Comparison of ENCODE assay signal across 12 cellular contexts in the genomic region with DNA sequence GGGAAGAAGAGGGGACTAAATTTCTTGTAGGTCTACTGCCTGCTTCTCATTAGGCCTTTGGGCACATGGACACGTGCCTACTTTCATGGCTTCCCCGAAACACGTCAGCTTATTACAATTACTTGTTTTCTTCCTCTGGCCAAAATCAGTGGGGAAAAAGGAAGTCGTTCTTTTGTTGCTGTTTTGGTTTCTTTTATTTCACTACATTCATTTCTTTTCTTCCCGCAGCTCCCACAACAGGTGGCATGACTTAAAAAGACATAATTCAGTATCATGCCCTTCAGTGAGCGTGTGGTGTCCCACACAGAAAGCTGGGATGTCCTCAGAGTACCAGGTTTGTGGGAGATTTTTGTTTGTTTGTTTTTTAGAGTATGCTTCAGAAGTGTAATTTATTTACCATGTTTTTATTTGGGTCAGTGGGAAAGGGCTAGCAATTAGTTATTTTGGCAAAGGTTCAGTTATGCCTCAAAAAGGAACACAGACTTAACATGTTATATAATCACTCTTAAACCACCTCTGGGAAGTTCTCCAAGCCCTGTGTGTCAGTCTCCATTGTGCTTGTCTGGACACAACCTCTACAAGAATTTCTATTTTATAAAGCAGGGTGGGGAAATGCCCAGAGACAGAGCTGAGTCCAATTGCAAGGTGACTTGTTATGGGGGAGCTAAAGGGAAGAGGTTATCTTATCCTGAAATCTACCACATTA. TPM values are rescaled to one million over a fixed set of nuclear protein-coding genes. Genes with fewer than 3 reads are reported as not detected.
DNase-seq lines count a peak whose midpoint lies in the region; ATAC-seq, FAIRE-seq and TF ChIP-seq lines count a peak whose summit lies in the region.
"Had no signal": no experiment of that assay in that cellular context is flagged by ENCODE, and none has a peak within 500 bp of the region (broad histone marks: within the 10 kb centered on the region; RNA-seq: fewer than 3 reads in every experiment).

No MANE protein-coding gene starts in this region.

- peak overlapping the region in 3 of 8 donors; percentile 2 to 44 (median 5) for H3K4me3 Mint-ChIP-seq in naive B cell
- no peak overlapping the region for H3K4me3 Mint-ChIP-seq in activated naive CD4-positive, alpha-beta T cell treated with anti-CD3 and anti-CD28 coated beads for 36 hours

- FAIRE-seq in small intestine (lab: Jason Lieb, UNC) = no peak
- FAIRE-seq: colon had no signal

- H3K4me1 Mint-ChIP-seq in naive B cell = peaks cover 9 to 16% (median 15%) of the 10 kb centered on the region in 3 donors
- peaks cover 2% of the 10 kb centered on the region for H3K4me1 Mint-ChIP-seq in activated naive CD4-positive, alpha-beta T cell treated with anti-CD3 and anti-CD28 coated beads for 36 hours (ENCODE audit: low read depth)

- H3K4me2 ChIP-seq in BLaER1 = peak overlapping the region; percentile 40

- H3K36me3 ChIP-seq in BLaER1 = no peaks in the 10 kb centered on the region
- H3K36me3 ChIP-seq in small intestine (ENCODE audit: control insufficient read depth in 2 of 2, insufficient read depth in 2 of 2, low read length in 2 of 2) = no peaks in the 10 kb centered on the region
- H3K36me3 ChIP-seq: neutrophil had no signal

- H3K4me3 ChIP-seq in BLaER1 (no peak overlapping the region), epithelial cell of proximal tubule (ENCODE audit: low read depth, low read length) (peak overlapping the region; percentile 51), small intestine (ENCODE audit: low read depth in 1 of 2, low read length in 2 of 2) (no peak overlapping the region)

- H3K4me1 ChIP-seq in BLaER1 (peaks cover 36% of the 10 kb centered on the region), small intestine (ENCODE audit: control insufficient read depth in 2 of 2, insufficient read depth in 1 of 2, low read depth in 1 of 2, low read length in 1 of 2) (no peaks in the 10 kb centered on the region)

- peaks cover 0 to 5% (median 0%) of the 10 kb centered on the region in 3 donors for H3K27me3 Mint-ChIP-seq in naive B cell
- H3K27me3 Mint-ChIP-seq in activated naive CD4-positive, alpha-beta T cell treated with anti-CD3 and anti-CD28 coated beads for 36 hours (ENCODE audit: low read depth) = peaks cover 9% of the 10 kb centered on the region

- H4K20me1 ChIP-seq in BLaER1 = no peaks in the 10 kb centered on the region

- WGBS in small intestine, 3 donors = 49 to 78% (median 64%) methylated on average over 6 of the region's 6 CpGs

- no peak for TF ChIP-seq CTCF in epithelial cell of proximal tubule (conservative IDR thresholded peaks at IDR 0.05; ENCODE audit: low read depth, low read length)

- CTCF ChIA-PET in activated naive CD4-positive, alpha-beta T cell treated with anti-CD3 and anti-CD28 coated beads for 36 hours (lab: Charles Lee) = interaction anchor here (0.6 kb wide), 1 partner anchor 309 kb away, joined by 3 read pairs; no protein-coding TSS in a partner anchor

- H3K27ac ChIP-seq in BLaER1 (no peak overlapping the region), small intestine (ENCODE audit: low read depth in 1 of 2, low read length in 1 of 2) (peak overlapping the region in 1 of 2 donors; percentile 11)
- H3K27ac ChIP-seq: HL-60, neutrophil had no signal

- peaks cover 3% of the 10 kb centered on the region; the same call in 1 of the 2 replicates for H3K9me3 ChIP-seq in BLaER1
- H3K9me3 ChIP-seq in small intestine (ENCODE audit: control insufficient read depth, low read depth) = no peaks in the 10 kb centered on the region
- H3K9me3 ChIP-seq: neutrophil had no signal

- no peak overlapping the region for H3K9ac ChIP-seq in BLaER1

- peak; percentile 71 for DNase-seq in MV-4-11 (lab: John Stamatoyannopoulos, UW)
- no peak for DNase-seq in epithelial cell of proximal tubule (ENCODE audit: low read depth)
- DNase-seq in naive B cell = no peak
- DNase-seq in activated naive CD4-positive, alpha-beta T cell treated with anti-CD3 and anti-CD28 coated beads for 36 hours = no peak
- DNase-seq in small intestine = no peak
- DNase-seq in NCI-H1417 treated with DMSO at 0.1 percent for 48 hours (lab: John Stamatoyannopoulos, UW) = no peak
- DNase-seq: activated CD4-positive, alpha-beta T cell treated with anti-CD3 and anti-CD28 coated beads, Interleukin-2, amount 50 U/mL, for 1 hour had no signal

- no peaks in the 10 kb centered on the region for H3K27me3 ChIP-seq in BLaER1
- H3K27me3 ChIP-seq in small intestine (ENCODE audit: control insufficient read depth in 2 of 2, insufficient read depth in 2 of 2, low read length in 2 of 2) = no peaks in the 10 kb centered on the region
- H3K27me3 ChIP-seq: neutrophil had no signal

- no peaks in the 10 kb centered on the region for H3K36me3 Mint-ChIP-seq in naive B cell
- no peaks in the 10 kb centered on the region for H3K36me3 Mint-ChIP-seq in activated naive CD4-positive, alpha-beta T cell treated with anti-CD3 and anti-CD28 coated beads for 36 hours (ENCODE audit: low read depth)

- peak; percentile 65 to 67 for ATAC-seq in naive B cell (ENCODE audit: low read depth in 2 of 2)
- ATAC-seq in GM18870 (IDR thresholded peaks at IDR 0.05; ENCODE audit: unreplicated experiment) = no peak

- H3K27ac Mint-ChIP-seq in naive B cell = peak overlapping the region in 4 of 6 donors; percentile 2 to 93 (median 9)
- no peak overlapping the region for H3K27ac Mint-ChIP-seq in activated naive CD4-positive, alpha-beta T cell treated with anti-CD3 and anti-CD28 coated beads for 36 hours

- H3K9me3 Mint-ChIP-seq in naive B cell = peaks cover 0 to 2% (median 0%) of the 10 kb centered on the region in 7 donors
- no peaks in the 10 kb centered on the region for H3K9me3 Mint-ChIP-seq in activated naive CD4-positive, alpha-beta T cell treated with anti-CD3 and anti-CD28 coated beads for 36 hours

- intact Hi-C loops in activated naive CD4-positive, alpha-beta T cell treated with anti-CD3 and anti-CD28 coated beads for 36 hours (cut with micrococcal nuclease) = loop anchor here (5.0 kb wide), 1 partner anchor 310 kb away; no protein-coding TSS in a partner anchor

RNA-seq across cellular contexts. Expression of gene SPRY1, which starts 44.2 kb away (rescaled TPM):
- total RNA-seq in epithelial cell of proximal tubule = 6.4 and 14.8 TPM in 2 replicates
- polyA plus RNA-seq in naive B cell (ENCODE audit: low read depth in 6 of 6) (10 to 100 TPM; 24.3 to 44.1 (median 31.5) TPM), small intestine (10 to 100 TPM in 2 of 3 donors, 1 to 10 TPM in 1; 6.5 to 28.6 (median 11.9) TPM)
- total RNA-seq in activated naive CD4-positive, alpha-beta T cell treated with anti-CD3 and anti-CD28 coated beads for 36 hours = 10 to 100 TPM; 16.9 to 20.3 TPM
